ENCODE assay signal across 25 cellular contexts in genomic region chr10:86152911-86153310, GRCh38.
"Had no signal": no experiment of that assay in that cellular context is flagged by ENCODE, and none has a peak within 500 bp of the region (broad histone marks: within the 10 kb centered on the region; RNA-seq: fewer than 3 reads in every experiment).

No MANE protein-coding gene starts in this region.

- H3K27ac Mint-ChIP-seq: activated CD4-positive, alpha-beta memory T cell treated with anti-CD3 and anti-CD28 coated beads, Interleukin-2, amount 10 ng/mL, durations not matched to agents 7 days and 5 days; activated CD4-positive, alpha-beta T cell treated with anti-CD3 and anti-CD28 coated beads, Interleukin-2, amount 10 ng/mL, durations not matched to agents 7 days and 5 days; activated naive CD4-positive, alpha-beta T cell treated with anti-CD3 and anti-CD28 coated beads, Interleukin-2, amount 10 ng/mL, durations not matched to agents 7 days and 5 days; activated naive CD4-positive, alpha-beta T cell treated with anti-CD3 and anti-CD28 coated beads, Interleukin-2, amount 50 U/mL, for 72 hours; activated naive CD8-positive, alpha-beta T cell treated with anti-CD3 and anti-CD28 coated beads, Interleukin-2, amount 10 ng/mL, durations not matched to agents 7 days and 5 days; activated T-cell treated with anti-CD3 and anti-CD28 coated beads, Interleukin-2, amount 50 U/mL, for 24 hours; activated T-cell treated with anti-CD3 and anti-CD28 coated beads, Interleukin-2, amount 50 U/mL, for 72 hours; dendritic cell treated with granulocyte-macrophage colony-stimulating factor and Interleukin-4, amounts not matched to agents 40 ng/mL and 50 ng/mL, for 4 days; endodermal cell; WTC11 had no signal

- H3K9me3 Mint-ChIP-seq: activated CD4-positive, alpha-beta memory T cell treated with anti-CD3 and anti-CD28 coated beads, Interleukin-2, amount 10 ng/mL, durations not matched to agents 7 days and 5 days; activated CD4-positive, alpha-beta T cell treated with anti-CD3 and anti-CD28 coated beads, Interleukin-2, amount 10 ng/mL, durations not matched to agents 7 days and 5 days; activated naive CD4-positive, alpha-beta T cell treated with anti-CD3 and anti-CD28 coated beads, Interleukin-2, amount 10 ng/mL, durations not matched to agents 7 days and 5 days; activated naive CD4-positive, alpha-beta T cell treated with anti-CD3 and anti-CD28 coated beads, Interleukin-2, amount 50 U/mL, for 72 hours; activated naive CD8-positive, alpha-beta T cell treated with anti-CD3 and anti-CD28 coated beads, Interleukin-2, amount 10 ng/mL, durations not matched to agents 7 days and 5 days; activated T-cell treated with anti-CD3 and anti-CD28 coated beads, Interleukin-2, amount 50 U/mL, for 24 hours; activated T-cell treated with anti-CD3 and anti-CD28 coated beads, Interleukin-2, amount 50 U/mL, for 72 hours; brain; dendritic cell treated with granulocyte-macrophage colony-stimulating factor and Interleukin-4, amounts not matched to agents 40 ng/mL and 50 ng/mL, for 4 days; endodermal cell had no signal

- DNase-seq: activated CD4-positive, alpha-beta memory T cell treated with anti-CD3 and anti-CD28 coated beads, Interleukin-2, amount 10 ng/mL, durations not matched to agents 7 days and 5 days; activated CD4-positive, alpha-beta T cell treated with anti-CD3 and anti-CD28 coated beads for 1 hour; activated CD4-positive, alpha-beta T cell treated with anti-CD3 and anti-CD28 coated beads for 4 hours; activated CD4-positive, alpha-beta T cell treated with anti-CD3 and anti-CD28 coated beads, Interleukin-2, amount 10 ng/mL, durations not matched to agents 7 days and 5 days; activated CD4-positive, alpha-beta T cell treated with anti-CD3 and anti-CD28 coated beads, Interleukin-2, amount 50 U/mL, for 4 hours; activated CD8-positive, alpha-beta memory T cell treated with anti-CD3 and anti-CD28 coated beads, Interleukin-2, amount 50 U/mL, for 48 hours; activated gamma-delta T cell; activated naive CD4-positive, alpha-beta T cell; activated naive CD4-positive, alpha-beta T cell treated with anti-CD3 and anti-CD28 coated beads, Interleukin-2, amount 10 ng/mL, durations not matched to agents 7 days and 5 days; activated naive CD8-positive, alpha-beta T cell treated with anti-CD3 and anti-CD28 coated beads, Interleukin-2, amount 10 ng/mL, durations not matched to agents 7 days and 5 days; activated T-cell treated with anti-CD3 and anti-CD28 coated beads for 4 hours; activated T-cell treated with anti-CD3 and anti-CD28 coated beads, Interleukin-2, amount 50 U/mL, for 24 hours; activated T-cell treated with anti-CD3 and anti-CD28 coated beads, Interleukin-2, amount 50 U/mL, for 72 hours; central memory CD4-positive, alpha-beta T cell; cerebellar nuclear complex; dorsolateral prefrontal cortex; effector memory CD4-positive, alpha-beta T cell; endodermal cell; foreskin fibroblast; head of caudate nucleus; T-helper 2 cell had no signal

- H3K27me3 Mint-ChIP-seq: activated CD4-positive, alpha-beta T cell treated with anti-CD3 and anti-CD28 coated beads, Interleukin-2, amount 10 ng/mL, durations not matched to agents 7 days and 5 days; activated naive CD4-positive, alpha-beta T cell treated with anti-CD3 and anti-CD28 coated beads, Interleukin-2, amount 10 ng/mL, durations not matched to agents 7 days and 5 days; activated T-cell treated with anti-CD3 and anti-CD28 coated beads, Interleukin-2, amount 50 U/mL, for 24 hours; brain had no signal

- H3K4me3 Mint-ChIP-seq: activated CD4-positive, alpha-beta memory T cell treated with anti-CD3 and anti-CD28 coated beads, Interleukin-2, amount 10 ng/mL, durations not matched to agents 7 days and 5 days; activated CD4-positive, alpha-beta T cell treated with anti-CD3 and anti-CD28 coated beads, Interleukin-2, amount 10 ng/mL, durations not matched to agents 7 days and 5 days; activated naive CD4-positive, alpha-beta T cell treated with anti-CD3 and anti-CD28 coated beads, Interleukin-2, amount 10 ng/mL, durations not matched to agents 7 days and 5 days; activated naive CD8-positive, alpha-beta T cell treated with anti-CD3 and anti-CD28 coated beads, Interleukin-2, amount 10 ng/mL, durations not matched to agents 7 days and 5 days; activated T-cell treated with anti-CD3 and anti-CD28 coated beads, Interleukin-2, amount 50 U/mL, for 24 hours; activated T-cell treated with anti-CD3 and anti-CD28 coated beads, Interleukin-2, amount 50 U/mL, for 72 hours; brain; dendritic cell treated with granulocyte-macrophage colony-stimulating factor and Interleukin-4, amounts not matched to agents 40 ng/mL and 50 ng/mL, for 4 days; endodermal cell; WTC11 had no signal

- H3K36me3 Mint-ChIP-seq: activated naive CD4-positive, alpha-beta T cell treated with anti-CD3 and anti-CD28 coated beads, Interleukin-2, amount 10 ng/mL, durations not matched to agents 7 days and 5 days; activated naive CD4-positive, alpha-beta T cell treated with anti-CD3 and anti-CD28 coated beads, Interleukin-2, amount 50 U/mL, for 72 hours; activated naive CD8-positive, alpha-beta T cell treated with anti-CD3 and anti-CD28 coated beads, Interleukin-2, amount 10 ng/mL, durations not matched to agents 7 days and 5 days; brain; WTC11 had no signal

- H3K4me1 Mint-ChIP-seq: activated CD4-positive, alpha-beta memory T cell treated with anti-CD3 and anti-CD28 coated beads, Interleukin-2, amount 10 ng/mL, durations not matched to agents 7 days and 5 days; activated CD4-positive, alpha-beta T cell treated with anti-CD3 and anti-CD28 coated beads, Interleukin-2, amount 10 ng/mL, durations not matched to agents 7 days and 5 days; activated naive CD4-positive, alpha-beta T cell treated with anti-CD3 and anti-CD28 coated beads, Interleukin-2, amount 10 ng/mL, durations not matched to agents 7 days and 5 days had no signal
